Comparison of ENCODE assay signal across 20 cellular contexts in genomic region chr9:125989090-125989501, GRCh38.
DNase-seq lines count a peak whose midpoint lies in the region; ATAC-seq and TF ChIP-seq lines count a peak whose summit lies in the region.
"Had no signal": no experiment of that assay in that cellular context is flagged by ENCODE, and none has a peak within 500 bp of the region (broad histone marks: within the 10 kb centered on the region; RNA-seq: fewer than 3 reads in every experiment).

No MANE protein-coding gene starts in this region.

- no peak overlapping the region for H3K4me3 ChIP-seq in H7 (ENCODE audit: insufficient read depth, low read depth, low read length)
- H3K4me3 ChIP-seq: K562 had no signal

- no peaks in the 10 kb centered on the region for H3K4me1 Mint-ChIP-seq in CD14-positive monocyte

- H3K27me3 Mint-ChIP-seq in CD14-positive monocyte (ENCODE audit: low read depth in 3 of 3), result peaks cover 0 to 2% (median 1%) of the 10 kb centered on the region in 3 donors

- peaks cover 0 to 2% (median 0%) of the 10 kb centered on the region in 7 donors for H3K9me3 Mint-ChIP-seq in CD14-positive monocyte

- intact Hi-C loops in CD14-positive monocyte (cut with micrococcal nuclease), result no loop called here
- intact Hi-C loops in posterior vena cava (cut with DNase I), result no loop called here

- H3K36me3 ChIP-seq in H7 (replicated peaks; ENCODE audit: control insufficient read depth, insufficient read depth, low read length), result no peaks in the 10 kb centered on the region

- H3K27ac Mint-ChIP-seq in CD14-positive monocyte, result no peak overlapping the region

- no peak overlapping the region for H3K4me3 Mint-ChIP-seq in CD14-positive monocyte

- TF ChIP-seq CTCF in CD14-positive monocyte (IDR thresholded peaks at IDR 0.05), result no peak

- DNase-seq in CD14-positive monocyte (ENCODE audit: low spot score) (peak; percentile 39), H7 (peak; percentile 59), left lobe of liver (ENCODE audit: low spot score) (peak; percentile 35), posterior vena cava (ENCODE audit: low spot score) (peak; percentile 55), NAMALWA (ENCODE audit: low spot score) (no peak), kidney glomerular epithelial cell (lab: John Stamatoyannopoulos, UW) (no peak)
- DNase-seq in activated CD8-positive, alpha-beta memory T cell treated with anti-CD3 and anti-CD28 coated beads, Interleukin-2, amount 50 U/mL, for 4 hours, result no peak
- DNase-seq: ACHN; C1 segment of cervical spinal cord; DMS79; GOT3; NCI-H1105 treated with DMSO at 0.1 percent for 48 hours; NCI-H187; NCI-H2107; NCI-H510A; NCI-H748 treated with DMSO at 0.1 percent for 48 hours; NK-92 treated with Interleukin-12 subunit alpha and Interleukin-12 subunit beta, amount 100 ng/mL, for 24 hours; SHP77 treated with DMSO at 0.1 percent for 48 hours had no signal

- no peaks in the 10 kb centered on the region for H3K27me3 ChIP-seq in H7 (ENCODE audit: control insufficient read depth, insufficient read depth, low read length)

- ATAC-seq in left lobe of liver, result no peak
- ATAC-seq in HG02588 (IDR thresholded peaks at IDR 0.05; ENCODE audit: unreplicated experiment), result no peak
- ATAC-seq: K562 had no signal

- no peaks in the 10 kb centered on the region for H3K36me3 Mint-ChIP-seq in CD14-positive monocyte

Comparison
In these comparisons a context has a peak if more than half of its experiments do, and no peak if none do; other contexts are left out.
1. DNase-seq: peak in CD14-positive monocyte (single experiment), H7 (single experiment), left lobe of liver (single experiment) and posterior vena cava (single experiment); none in NAMALWA (single experiment), activated CD8-positive, alpha-beta memory T cell treated with anti-CD3 and anti-CD28 coated beads, Interleukin-2, amount 50 U/mL, for 4 hours (single experiment) and kidney glomerular epithelial cell (single experiment).